17 cellular contexts compared by ENCODE assay signal in the genomic region with DNA sequence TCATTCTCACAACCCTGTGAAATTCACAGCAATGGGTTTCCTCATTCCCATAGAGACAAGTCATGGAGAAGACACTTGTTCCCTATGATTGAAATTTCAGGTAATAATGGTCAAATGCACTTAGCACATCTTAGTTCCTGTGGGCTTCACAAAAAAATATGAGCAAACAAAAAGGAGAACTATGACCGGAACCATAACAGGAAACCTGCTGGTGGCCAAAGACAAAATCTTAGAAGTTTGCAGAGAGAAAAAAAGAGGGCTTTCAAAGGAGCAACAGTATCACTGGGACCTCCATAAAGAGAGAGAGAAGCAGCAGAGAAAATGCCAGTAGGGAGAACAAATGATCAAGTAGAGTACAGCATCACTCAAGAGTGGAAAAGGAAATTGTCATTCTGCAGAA.
"Had no signal": no experiment of that assay in that cellular context is flagged by ENCODE, and none has a peak within 500 bp of the region (broad histone marks: within the 10 kb centered on the region; RNA-seq: fewer than 3 reads in every experiment).

No MANE protein-coding gene starts in this region.

- H3K27ac Mint-ChIP-seq: activated CD4-positive, alpha-beta T cell treated with anti-CD3 and anti-CD28 coated beads, Interleukin-2, amount 10 ng/mL, durations not matched to agents 24 days and 14 days; activated CD8-positive, alpha-beta T cell treated with anti-CD3 and anti-CD28 coated beads for 36 hours; endodermal cell; progenitor cell of endocrine pancreas; stimulated activated naive CD8-positive, alpha-beta T cell treated with anti-CD3 and anti-CD28 coated beads, Interleukin-15, Interleukin-2, amounts not matched to agents 100 ng/mL and 50 ng/mL, for 24 hours had no signal

- H3K9me3 Mint-ChIP-seq: activated CD4-positive, alpha-beta T cell treated with anti-CD3 and anti-CD28 coated beads, Interleukin-2, amount 10 ng/mL, durations not matched to agents 24 days and 14 days; activated CD8-positive, alpha-beta T cell treated with anti-CD3 and anti-CD28 coated beads for 36 hours; stimulated activated naive CD8-positive, alpha-beta T cell treated with anti-CD3 and anti-CD28 coated beads, Interleukin-15, Interleukin-2, amounts not matched to agents 100 ng/mL and 50 ng/mL, for 24 hours had no signal

- H3K9me3 ChIP-seq: ascending aorta, colonic mucosa, tibial nerve had no signal

- H3K27ac ChIP-seq: ascending aorta, colonic mucosa, tibial nerve had no signal

- H3K4me1 ChIP-seq: ascending aorta, colonic mucosa had no signal

- H3K27me3 ChIP-seq: ascending aorta, colonic mucosa, tibial nerve had no signal

- H3K36me3 ChIP-seq: ascending aorta, colonic mucosa, tibial nerve had no signal

- H3K27me3 Mint-ChIP-seq: activated CD4-positive, alpha-beta T cell treated with anti-CD3 and anti-CD28 coated beads, Interleukin-2, amount 10 ng/mL, durations not matched to agents 24 days and 14 days; activated CD8-positive, alpha-beta T cell treated with anti-CD3 and anti-CD28 coated beads for 36 hours; central memory CD8-positive, alpha-beta T cell; stimulated activated naive CD8-positive, alpha-beta T cell treated with anti-CD3 and anti-CD28 coated beads, Interleukin-15, Interleukin-2, amounts not matched to agents 100 ng/mL and 50 ng/mL, for 24 hours had no signal

- DNase-seq: activated CD4-positive, alpha-beta T cell treated with anti-CD3 and anti-CD28 coated beads, Interleukin-2, amount 10 ng/mL, durations not matched to agents 24 days and 14 days; activated CD8-positive, alpha-beta T cell treated with anti-CD3 and anti-CD28 coated beads for 36 hours; activated effector memory CD4-positive, alpha-beta T cell treated with anti-CD3 and anti-CD28 coated beads, Interleukin-2, amount 50 U/mL, for 16 hours; activated naive CD4-positive, alpha-beta T cell treated with anti-CD3 and anti-CD28 coated beads, Interleukin-2, amount 50 U/mL, for 16 hours; activated T-cell treated with anti-CD3 and anti-CD28 coated beads, Interleukin-2, amount 50 U/mL, for 48 hours; colonic mucosa; endodermal cell; foreskin melanocyte; hypothalamus; midbrain; stimulated activated CD4-positive, alpha-beta T cell treated with anti-CD3 and anti-CD28 coated beads, Interleukin-12 subunit alpha, Interleukin-12 subunit beta, amount 100 ng/mL, for 4 hours; stimulated activated CD4-positive, alpha-beta T cell treated with anti-CD3 and anti-CD28 coated beads, Interleukin-1b, Interleukin-23, amount 100 ng/mL, for 48 hours had no signal

- H3K4me3 Mint-ChIP-seq: activated CD4-positive, alpha-beta T cell treated with anti-CD3 and anti-CD28 coated beads, Interleukin-2, amount 10 ng/mL, durations not matched to agents 24 days and 14 days; activated CD8-positive, alpha-beta T cell treated with anti-CD3 and anti-CD28 coated beads for 36 hours; central memory CD8-positive, alpha-beta T cell; endodermal cell; stimulated activated naive CD8-positive, alpha-beta T cell treated with anti-CD3 and anti-CD28 coated beads, Interleukin-15, Interleukin-2, amounts not matched to agents 100 ng/mL and 50 ng/mL, for 24 hours had no signal

- H3K4me3 ChIP-seq: ascending aorta, colonic mucosa, tibial nerve had no signal

- H3K4me1 Mint-ChIP-seq: activated CD4-positive, alpha-beta T cell treated with anti-CD3 and anti-CD28 coated beads, Interleukin-2, amount 10 ng/mL, durations not matched to agents 24 days and 14 days; central memory CD8-positive, alpha-beta T cell had no signal
